Comparison of ENCODE assay signal across 9 cellular contexts in genomic region chr11:64894070-64894811, GRCh38. TPM values are rescaled to one million over a fixed set of nuclear protein-coding genes. Genes with fewer than 3 reads are reported as not detected.
A peak's percentile ranks its signal among the peaks of the same experiment; 100 is the strongest.
DNase-seq lines count a peak whose midpoint lies in the region; ATAC-seq and TF ChIP-seq lines count a peak whose summit lies in the region.
"Had no signal": no experiment of that assay in that cellular context is flagged by ENCODE, and none has a peak within 500 bp of the region (broad histone marks: within the 10 kb centered on the region; RNA-seq: fewer than 3 reads in every experiment).

No MANE protein-coding gene starts in this region.

- no peaks in the 10 kb centered on the region for H3K36me3 Mint-ChIP-seq in HFFc6 (ENCODE audit: low read depth)

- no peaks in the 10 kb centered on the region for H3K4me1 Mint-ChIP-seq in HFFc6 (ENCODE audit: low read depth)

- H3K4me3 ChIP-seq in dorsolateral prefrontal cortex: no peak overlapping the region

- H3K27ac ChIP-seq in dorsolateral prefrontal cortex: peak overlapping the region in 15 of 59 donors; percentile 10 to 66 (median 45)
- H3K27ac ChIP-seq: epithelial cell of prostate had no signal

- TF ChIP-seq CTCF in HFFc6 (IDR thresholded peaks at IDR 0.05) (peak; percentile 97), dorsolateral prefrontal cortex (IDR thresholded peaks at IDR 0.05 in 54 of 56, conservative IDR thresholded peaks at IDR 0.05 in 2 of 56; ENCODE audit: low read depth in 1 of 56, partially characterized antibody in 56 of 56) (peak; percentile 33 to 93 (median 84))

- intact Hi-C loops in dorsolateral prefrontal cortex (cut with DNase I): loop anchor here in 1 of 2 donors (2.0 kb wide), 1 partner anchor 43 kb away; no protein-coding TSS in a partner anchor

- H3K4me3 Mint-ChIP-seq in HFFc6: no peak overlapping the region

- ATAC-seq in GM18907 (IDR thresholded peaks at IDR 0.05; ENCODE audit: unreplicated experiment): no peak

- no peak overlapping the region for H3K27ac Mint-ChIP-seq in HFFc6

- no peaks in the 10 kb centered on the region for H3K27me3 ChIP-seq in dorsolateral prefrontal cortex

- no peaks in the 10 kb centered on the region for H3K9me3 Mint-ChIP-seq in HFFc6

- H3K27me3 Mint-ChIP-seq in HFFc6 (ENCODE audit: insufficient read depth): no peaks in the 10 kb centered on the region

- DNase-seq in Daoy (ENCODE audit: low read depth) (peak; percentile 80), HFFc6 (peak; percentile 37), NCI-H510A treated with DMSO at 0.1 percent for 48 hours (lab: John Stamatoyannopoulos, UW) (peak; percentile 54), dorsolateral prefrontal cortex (peak; percentile 56 to 80 (median 75)), mesenteric fat pad (ENCODE audit: low spot score) (peak; percentile 96)
- peak; percentile 93 for DNase-seq in activated CD4-positive, alpha-beta T cell treated with anti-CD3 and anti-CD28 coated beads, Interleukin-2, amount 50 U/mL, for 1 hour
- DNase-seq in stimulated activated CD8-positive, alpha-beta memory T cell treated with anti-CD3 and anti-CD28 coated beads, Interleukin-2, amount 100 ng/mL, for 1 hour (ENCODE audit: low read depth in 2 of 2): peak; percentile 84 to 87

RNA-seq across cellular contexts. Expression of gene EHD1, which starts 15.8 kb away (rescaled TPM):
- 27.0 and 35.6 TPM in 2 replicates for total RNA-seq in Daoy (2014; rRNA removed; shearing (Covaris generic))
- 100 to 1,000 TPM; 189 to 227 (median 197) TPM for total RNA-seq in HFFc6 (2021; fragmentation: NEBNext Ultra II Directional; extraction: Animal tissue kit (Norgen Biotek cat#: 25700))
- total RNA-seq in dorsolateral prefrontal cortex (10 to 100 TPM; 25.6 to 70.9 (median 43.6) TPM), mesenteric fat pad (95.0 TPM)

RNA-seq across cellular contexts. Expression of gene ATG2A, which starts 22.8 kb away (rescaled TPM):
- 8.2 and 11.1 TPM in 2 replicates for total RNA-seq in Daoy (2014; rRNA removed; shearing (Covaris generic))
- 10 to 100 TPM; 19.0 to 21.7 (median 20.0) TPM for total RNA-seq in HFFc6 (2021; fragmentation: NEBNext Ultra II Directional; extraction: Animal tissue kit (Norgen Biotek cat#: 25700))
- 10 to 100 TPM; 21.4 to 47.9 (median 34.8) TPM for total RNA-seq in dorsolateral prefrontal cortex
- total RNA-seq in mesenteric fat pad: 22.2 TPM

RNA-seq across cellular contexts. Expression of gene PPP2R5B, which starts 30.2 kb away (rescaled TPM):
- total RNA-seq in Daoy (2014; rRNA removed; shearing (Covaris generic)): 7.8 and 8.5 TPM in 2 replicates
- total RNA-seq in HFFc6 (2021; fragmentation: NEBNext Ultra II Directional; extraction: Animal tissue kit (Norgen Biotek cat#: 25700)): 10 to 100 TPM; 16.2 to 28.1 (median 19.6) TPM
- total RNA-seq in dorsolateral prefrontal cortex: 100 to 1,000 TPM in 10 of 120 experiments, 10 to 100 TPM in 110; 64.5 to 119 (median 85.0) TPM
- total RNA-seq in mesenteric fat pad: 28.3 TPM

RNA-seq across cellular contexts. Expression of gene GPHA2, which starts 41.5 kb away (rescaled TPM):
- not detected in 2 replicates for total RNA-seq in Daoy (2014; rRNA removed; shearing (Covaris generic))
- total RNA-seq in HFFc6 (2021; fragmentation: NEBNext Ultra II Directional; extraction: Animal tissue kit (Norgen Biotek cat#: 25700)): not detected
- total RNA-seq in dorsolateral prefrontal cortex: 1 to 10 TPM in 2 of 120 experiments, under 1 TPM in 1, not detected in 117; 0.57 to 2.0 (median 1.1) TPM
- not detected for total RNA-seq in mesenteric fat pad

RNA-seq across cellular contexts. Expression of gene CDC42BPG, which starts 49.8 kb away (rescaled TPM):
- 0.06 and 0.15 TPM in 2 replicates for total RNA-seq in Daoy (2014; rRNA removed; shearing (Covaris generic))
- under 1 TPM in 5 of 6 experiments, not detected in 1; 0.02 to 0.21 (median 0.05) TPM for total RNA-seq in HFFc6 (2021; fragmentation: NEBNext Ultra II Directional; extraction: Animal tissue kit (Norgen Biotek cat#: 25700))
- 1 to 10 TPM in 5 of 120 experiments, under 1 TPM in 70, not detected in 45; 0.07 to 1.6 (median 0.15) TPM for total RNA-seq in dorsolateral prefrontal cortex
- total RNA-seq in mesenteric fat pad: 0.55 TPM

Comparison
In these comparisons a context has a peak if more than half of its experiments do, and no peak if none do; other contexts are left out.
1. DNase-seq: peak in every context shown above with its lines; median percentile 96 in mesenteric fat pad; 93 in activated CD4-positive, alpha-beta T cell treated with anti-CD3 and anti-CD28 coated beads, Interleukin-2, amount 50 U/mL, for 1 hour; 86 in stimulated activated CD8-positive, alpha-beta memory T cell treated with anti-CD3 and anti-CD28 coated beads, Interleukin-2, amount 100 ng/mL, for 1 hour; 80 in Daoy; 75 in dorsolateral prefrontal cortex; 54 in NCI-H510A treated with DMSO at 0.1 percent for 48 hours; 37 in HFFc6.